In genomic region chr1:28680141-28680540, GRCh38 we compare ENCODE assay signal across 21 cellular contexts. TPM values are rescaled to one million over a fixed set of nuclear protein-coding genes. Genes with fewer than 3 reads are reported as not detected.
DNase-seq lines count a peak whose midpoint lies in the region; ATAC-seq and TF ChIP-seq lines count a peak whose summit lies in the region.
"Had no signal": no experiment of that assay in that cellular context is flagged by ENCODE, and none has a peak within 500 bp of the region (broad histone marks: within the 10 kb centered on the region; RNA-seq: fewer than 3 reads in every experiment).

No MANE protein-coding gene starts in this region.

- H3K27me3 Mint-ChIP-seq in chondrocyte (ENCODE audit: low read depth): no peaks in the 10 kb centered on the region
- no peaks in the 10 kb centered on the region for H3K27me3 Mint-ChIP-seq in progenitor cell of endocrine pancreas
- H3K27me3 Mint-ChIP-seq: B cell; CD4-positive, CD25-positive, alpha-beta regulatory T cell had no signal

- H3K4me1 Mint-ChIP-seq in chondrocyte (ENCODE audit: low read depth) (no peaks in the 10 kb centered on the region), progenitor cell of endocrine pancreas (ENCODE audit: low read depth) (peaks cover 7% of the 10 kb centered on the region)

- H3K9me3 Mint-ChIP-seq in chondrocyte (ENCODE audit: low read depth) (no peaks in the 10 kb centered on the region), progenitor cell of endocrine pancreas (ENCODE audit: low read depth) (no peaks in the 10 kb centered on the region)
- H3K9me3 Mint-ChIP-seq: CD4-positive, CD25-positive, alpha-beta regulatory T cell; CD8-positive, alpha-beta T cell had no signal

- no peaks in the 10 kb centered on the region for H3K9me3 ChIP-seq in adipocyte (ENCODE audit: control insufficient read depth, low read length)
- H3K9me3 ChIP-seq: BLaER1, Caco-2 had no signal

- H3K36me3 Mint-ChIP-seq in chondrocyte (ENCODE audit: low read depth) (peaks cover 7% of the 10 kb centered on the region), progenitor cell of endocrine pancreas (ENCODE audit: insufficient read depth) (peaks cover 11% of the 10 kb centered on the region)

- peaks cover 6% of the 10 kb centered on the region for H3K36me3 ChIP-seq in adipocyte (ENCODE audit: control insufficient read depth, insufficient read depth, low read length, severe bottlenecking)

- H3K4me3 Mint-ChIP-seq in chondrocyte (ENCODE audit: unreplicated experiment): no peak overlapping the region
- H3K4me3 Mint-ChIP-seq in progenitor cell of endocrine pancreas (ENCODE audit: low read depth): no peak overlapping the region
- H3K4me3 Mint-ChIP-seq: B cell; CD4-positive, CD25-positive, alpha-beta regulatory T cell; CD8-positive, alpha-beta T cell had no signal

- H3K9ac ChIP-seq in adipocyte (ENCODE audit: low read length): no peak overlapping the region
- H3K9ac ChIP-seq: BLaER1, GM23248 had no signal

- TF ChIP-seq CTCF in chondrocyte (IDR thresholded peaks at IDR 0.05) (no peak), fibroblast of the aortic adventitia (IDR thresholded peaks at IDR 0.05; ENCODE audit: insufficient read depth, low read length) (no peak), progenitor cell of endocrine pancreas (IDR thresholded peaks at IDR 0.05; ENCODE audit: unreplicated experiment) (no peak)

- H3K27ac Mint-ChIP-seq in chondrocyte (ENCODE audit: unreplicated experiment) (peak overlapping the region; percentile 61), progenitor cell of endocrine pancreas (peak overlapping the region; percentile 49)
- H3K27ac Mint-ChIP-seq: B cell; CD4-positive, CD25-positive, alpha-beta regulatory T cell; CD8-positive, alpha-beta T cell had no signal

- no peak for ATAC-seq in HG03432 (IDR thresholded peaks at IDR 0.05; ENCODE audit: unreplicated experiment)
- ATAC-seq: CD8-positive, alpha-beta T cell; GM12878 had no signal

- peak; percentile 6 for DNase-seq in adipocyte (ENCODE audit: low read depth)
- peak; percentile 12 for DNase-seq in chondrocyte (ENCODE audit: low spot score)
- peak; percentile 48 for DNase-seq in fibroblast of the aortic adventitia (ENCODE audit: low read depth)
- DNase-seq in progenitor cell of endocrine pancreas (ENCODE audit: low spot score, unreplicated experiment): no peak
- no peak for DNase-seq in activated effector memory CD4-positive, alpha-beta T cell treated with anti-CD3 and anti-CD28 coated beads, Interleukin-2, amount 50 U/mL, for 16 hours
- DNase-seq in nucleus accumbens (lab: John Stamatoyannopoulos, UW): no peak
- DNase-seq in DMS79 treated with DMSO at 0.1 percent for 48 hours (lab: John Stamatoyannopoulos, UW): no peak
- DNase-seq: Caco-2; CD4-positive, CD25-positive, alpha-beta regulatory T cell; CD8-positive, alpha-beta T cell; DMS153; EL; GDM1; GM23248; H7; HCEC 1CT had no signal

- H3K4me1 ChIP-seq in adipocyte (ENCODE audit: control insufficient read depth, insufficient read depth, low read length): peaks cover 10% of the 10 kb centered on the region
- H3K4me1 ChIP-seq: Caco-2 had no signal

- no peaks in the 10 kb centered on the region for H3K27me3 ChIP-seq in adipocyte (replicated peaks; ENCODE audit: control insufficient read depth, insufficient read depth, low read length)
- H3K27me3 ChIP-seq: BLaER1 had no signal

- H3K4me3 ChIP-seq in adipocyte (ENCODE audit: low read length): no peak overlapping the region
- H3K4me3 ChIP-seq in fibroblast of the aortic adventitia (ENCODE audit: low read depth, low read length): no peak overlapping the region
- H3K4me3 ChIP-seq: BLaER1, GM12878, GM23248 had no signal

RNA-seq across cellular contexts. Expression of gene GMEB1, which starts 11.6 kb away (rescaled TPM):
- 10.9 to 12.6 TPM (median 12.4 TPM) in 3 replicates for total RNA-seq in chondrocyte
- 5.8 and 11.4 TPM in 2 replicates for total RNA-seq in fibroblast of the aortic adventitia (ENCODE audit: low replicate concordance)
- total RNA-seq in progenitor cell of endocrine pancreas: 18.5 and 18.8 TPM in 2 replicates

RNA-seq across cellular contexts. Expression of gene RNU11, which starts 31.7 kb away (rescaled TPM):
- total RNA-seq in chondrocyte: not detected in 3 replicates
- not detected in 2 replicates for total RNA-seq in fibroblast of the aortic adventitia (ENCODE audit: low replicate concordance)
- not detected in 2 replicates for total RNA-seq in progenitor cell of endocrine pancreas
- total RNA-seq: B cell; Caco-2; CD4-positive, CD25-positive, alpha-beta regulatory T cell; CD8-positive, alpha-beta T cell; GM23248; H1; H7 had no signal

RNA-seq across cellular contexts. Expression of gene TAF12, which starts 37.3 kb away (rescaled TPM):
- total RNA-seq in chondrocyte (19.4 to 27.6 TPM (median 22.8 TPM) in 3 replicates), fibroblast of the aortic adventitia (ENCODE audit: low replicate concordance) (26.2 and 36.0 TPM in 2 replicates), progenitor cell of endocrine pancreas (18.2 and 20.1 TPM in 2 replicates)

RNA-seq across cellular contexts. Expression of gene YTHDF2, which starts 56.6 kb away (rescaled TPM):
- 56.5 to 68.8 TPM (median 62.0 TPM) in 3 replicates for total RNA-seq in chondrocyte
- 36.9 and 64.2 TPM in 2 replicates for total RNA-seq in fibroblast of the aortic adventitia (ENCODE audit: low replicate concordance)
- 133 and 135 TPM in 2 replicates for total RNA-seq in progenitor cell of endocrine pancreas

Comparison
In these comparisons a context has a peak if more than half of its experiments do, and no peak if none do; other contexts are left out.
1. DNase-seq: peak in adipocyte (single experiment), chondrocyte (single experiment) and fibroblast of the aortic adventitia (single experiment); none in progenitor cell of endocrine pancreas (single experiment), activated effector memory CD4-positive, alpha-beta T cell treated with anti-CD3 and anti-CD28 coated beads, Interleukin-2, amount 50 U/mL, for 16 hours (single experiment), nucleus accumbens (0 of 56) and DMS79 treated with DMSO at 0.1 percent for 48 hours (single experiment).